Comparison of ENCODE assay signal across 28 cellular contexts in the genomic region with DNA sequence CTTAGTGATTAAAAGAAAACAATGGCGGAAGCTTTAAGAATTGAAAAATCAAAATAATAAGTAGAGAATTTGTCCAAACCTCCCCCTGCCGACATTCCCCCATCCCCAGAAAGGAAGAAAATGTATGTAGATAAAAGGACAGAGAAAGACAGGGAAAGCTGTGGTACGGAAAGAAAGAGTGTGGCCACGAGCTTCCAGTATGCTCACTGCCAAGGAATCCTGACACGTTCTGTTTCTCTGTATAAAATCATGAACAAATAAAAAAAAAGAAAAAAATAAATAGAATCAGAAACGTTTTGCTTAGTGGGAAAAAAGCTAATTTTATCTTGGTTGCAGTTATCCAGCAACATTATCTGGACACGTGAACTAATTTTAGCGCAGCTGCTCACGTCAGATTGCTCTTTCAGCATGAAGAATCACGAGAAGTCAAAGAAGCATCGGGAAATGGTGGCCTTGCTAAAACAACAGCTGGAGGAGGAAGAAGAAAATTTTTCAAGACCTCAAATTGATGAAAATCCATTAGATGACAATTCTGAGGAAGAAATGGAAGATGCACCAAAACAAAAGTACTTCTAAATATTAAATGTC.
"Had no signal": no experiment of that assay in that cellular context is flagged by ENCODE, and none has a peak within 500 bp of the region (broad histone marks: within the 10 kb centered on the region; RNA-seq: fewer than 3 reads in every experiment).

No MANE protein-coding gene starts in this region.

- H3K4me1 Mint-ChIP-seq: activated CD4-positive, alpha-beta memory T cell treated with anti-CD3 and anti-CD28 coated beads, Interleukin-2, amount 10 ng/mL, durations not matched to agents 7 days and 5 days; activated CD8-positive, alpha-beta memory T cell treated with anti-CD3 and anti-CD28 coated beads, Interleukin-2, amount 10 ng/mL, durations not matched to agents 7 days and 5 days; activated naive CD8-positive, alpha-beta T cell treated with anti-CD3 and anti-CD28 coated beads for 36 hours had no signal

- H3K4me2 ChIP-seq: KMS-11 had no signal

- H3K9me3 ChIP-seq: Peyer's patch had no signal

- H3K27me3 ChIP-seq: Peyer's patch had no signal

- H3K9ac ChIP-seq: KMS-11 had no signal

- H3K27ac Mint-ChIP-seq: activated CD4-positive, alpha-beta memory T cell treated with anti-CD3 and anti-CD28 coated beads, Interleukin-2, amount 10 ng/mL, durations not matched to agents 7 days and 5 days; activated naive CD8-positive, alpha-beta T cell treated with anti-CD3 and anti-CD28 coated beads for 36 hours had no signal

- H3K4me3 Mint-ChIP-seq: activated CD4-positive, alpha-beta memory T cell treated with anti-CD3 and anti-CD28 coated beads, Interleukin-2, amount 10 ng/mL, durations not matched to agents 7 days and 5 days; activated CD8-positive, alpha-beta memory T cell treated with anti-CD3 and anti-CD28 coated beads, Interleukin-2, amount 10 ng/mL, durations not matched to agents 7 days and 5 days; activated naive CD8-positive, alpha-beta T cell treated with anti-CD3 and anti-CD28 coated beads for 36 hours had no signal

- H3K4me3 ChIP-seq: Peyer's patch had no signal

- H3K9me3 Mint-ChIP-seq: activated CD4-positive, alpha-beta memory T cell treated with anti-CD3 and anti-CD28 coated beads, Interleukin-2, amount 10 ng/mL, durations not matched to agents 7 days and 5 days; activated naive CD8-positive, alpha-beta T cell treated with anti-CD3 and anti-CD28 coated beads for 36 hours had no signal

- ATAC-seq: activated CD8-positive, alpha-beta memory T cell treated with anti-CD3 and anti-CD28 coated beads, Interleukin-2, amount 10 ng/mL, durations not matched to agents 7 days and 5 days; PC-3 had no signal

- H3K4me1 ChIP-seq: Peyer's patch had no signal

- DNase-seq: activated CD4-positive, alpha-beta memory T cell treated with anti-CD3 and anti-CD28 coated beads, Interleukin-2, amount 10 ng/mL, durations not matched to agents 7 days and 5 days; activated CD4-positive, alpha-beta T cell treated with anti-CD3 and anti-CD28 coated beads for 1 hour; activated CD4-positive, alpha-beta T cell treated with anti-CD3 and anti-CD28 coated beads for 48 hours; activated CD4-positive, CD25-positive, alpha-beta regulatory T cell; activated CD8-positive, alpha-beta memory T cell treated with anti-CD3 and anti-CD28 coated beads for 24 hours; activated CD8-positive, alpha-beta memory T cell treated with anti-CD3 and anti-CD28 coated beads, Interleukin-2, amount 10 ng/mL, durations not matched to agents 7 days and 5 days; activated CD8-positive, alpha-beta memory T cell treated with anti-CD3 and anti-CD28 coated beads, Interleukin-2, amount 50 U/mL, for 48 hours; activated effector memory CD4-positive, alpha-beta T cell treated with Interleukin-2 at 50 U/mL for 16 hours; activated naive CD4-positive, alpha-beta T cell treated with anti-CD3 and anti-CD28 coated beads, Interleukin-2, amount 50 U/mL, for 16 hours; activated naive CD8-positive, alpha-beta T cell treated with anti-CD3 and anti-CD28 coated beads for 36 hours; activated T-cell treated with anti-CD3 and anti-CD28 coated beads, Interleukin-2, amount 50 U/mL, for 48 hours; amniotic stem cell; aorta; MM.1S; MV-4-11; NCI-H1092; NCI-H1436 treated with DMSO at 0.1 percent for 48 hours; NCI-H1694 treated with DMSO at 0.1 percent for 48 hours; NCI-H2029; NCI-H345; NCI-H524 treated with DMSO at 0.1 percent for 48 hours; NK-92 treated with Interleukin-12 subunit alpha and Interleukin-12 subunit beta, amount 100 ng/mL, for 24 hours; PC-3; Peyer's patch; RPMI8226; T1000; WERI-Rb-1 had no signal

- H3K27me3 Mint-ChIP-seq: activated CD4-positive, alpha-beta memory T cell treated with anti-CD3 and anti-CD28 coated beads, Interleukin-2, amount 10 ng/mL, durations not matched to agents 7 days and 5 days; activated CD8-positive, alpha-beta memory T cell treated with anti-CD3 and anti-CD28 coated beads, Interleukin-2, amount 10 ng/mL, durations not matched to agents 7 days and 5 days; activated naive CD8-positive, alpha-beta T cell treated with anti-CD3 and anti-CD28 coated beads for 36 hours had no signal

- H3K27ac ChIP-seq: KMS-11, Peyer's patch, WERI-Rb-1 had no signal
